25 cellular contexts compared by ENCODE assay signal in the genomic region with DNA sequence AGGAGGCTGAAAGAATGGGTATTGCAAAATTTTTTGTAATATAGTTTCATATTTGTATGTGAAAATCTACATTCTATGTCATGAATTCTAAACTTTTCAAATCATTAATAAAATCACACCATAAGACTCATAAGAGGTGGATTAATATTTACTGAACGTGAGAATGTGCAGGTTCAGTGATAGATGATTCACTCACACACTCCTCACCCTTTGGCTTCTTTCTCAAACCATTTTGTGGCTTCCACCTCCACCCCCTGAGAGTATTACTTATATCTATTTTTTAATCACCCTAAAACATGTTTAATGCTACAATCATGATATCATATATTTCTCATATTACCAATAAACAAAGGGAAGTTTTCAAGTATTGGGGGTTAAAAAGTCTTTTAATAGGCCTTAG.
"Had no signal": no experiment of that assay in that cellular context is flagged by ENCODE, and none has a peak within 500 bp of the region (broad histone marks: within the 10 kb centered on the region; RNA-seq: fewer than 3 reads in every experiment).

No MANE protein-coding gene starts in this region.

- H3K36me3 ChIP-seq: stomach, suprapubic skin, thoracic aorta, thyroid gland, tibial artery, tibial nerve, transverse colon, upper lobe of left lung, upper lobe of right lung, vagina had no signal

- ATAC-seq: stimulated activated effector memory CD8-positive, alpha-beta T cell treated with anti-CD3 and anti-CD28 coated beads, Interleukin-12 subunit alpha, Interleukin-12 subunit beta, amount 100 ng/mL, for 72 hours; stimulated activated memory B cell treated with anti-CD40 and anti-IgM and Interleukin-4, amounts not matched to agents 10 μg/mL and 1 μg/mL and 100 μg/mL, for 72 hours; stimulated activated naive B cell treated with anti-CD40 and anti-IgM and Interleukin-4, amounts not matched to agents 10 μg/mL and 1 μg/mL and 100 μg/mL, for 72 hours; stimulated activated naive CD8-positive, alpha-beta T cell treated with anti-CD3 and anti-CD28 coated beads, Interleukin-15, amount 100 ng/mL, for 72 hours; stimulated activated naive CD8-positive, alpha-beta T cell treated with anti-CD3 and anti-CD28 coated beads, Interleukin-15, Interleukin-2, amounts not matched to agents 100 U/mL and 50 U/mL, for 24 hours; upper lobe of right lung had no signal

- H3K4me1 ChIP-seq: stomach, suprapubic skin, testis, thyroid gland, tibial artery, tibial nerve, transverse colon, upper lobe of left lung, upper lobe of right lung, vagina had no signal

- DNase-seq: stimulated activated CD4-positive, alpha-beta T cell treated with anti-CD3 and anti-CD28 coated beads, Interleukin-2, amount 100 ng/mL, for 48 hours; stimulated activated CD4-positive, alpha-beta T cell treated with anti-CD3 and anti-CD28 coated beads, Interleukin-4, amount 100 ng/mL, for 1 hour; stimulated activated CD4-positive, alpha-beta T cell treated with anti-CD3 and anti-CD28 coated beads, Interleukin-4, amount 100 ng/mL, for 24 hours; stimulated activated CD4-positive, alpha-beta T cell treated with anti-CD3 and anti-CD28 coated beads, Interleukin-4, amount 100 ng/mL, for 4 hours; stimulated activated CD8-positive, alpha-beta memory T cell treated with anti-CD3 and anti-CD28 coated beads, Interleukin-4, amount 100 ng/mL, for 48 hours; stimulated activated naive B cell treated with anti-CD40 and anti-IgM and Interleukin-4, amounts not matched to agents 10 μg/mL and 1 μg/mL and 100 μg/mL, for 72 hours; stimulated activated naive CD4-positive, alpha-beta T cell; stimulated activated naive CD4-positive, alpha-beta T cell treated with Interleukin-2 at 50 U/mL for 16 hours; stimulated activated naive CD8-positive, alpha-beta T cell treated with anti-CD3 and anti-CD28 coated beads, Interleukin-15, amount 100 ng/mL, for 72 hours; stimulated activated naive CD8-positive, alpha-beta T cell treated with anti-CD3 and anti-CD28 coated beads, Interleukin-15, Interleukin-2, amounts not matched to agents 100 U/mL and 50 U/mL, for 24 hours; stomach; substantia nigra; testis; thyroid gland; tibial artery; transverse colon; trophoblast cell; upper lobe of left lung; upper lobe of right lung had no signal

- H3K9me3 ChIP-seq: testis, thoracic aorta, thyroid gland, tibial artery, transverse colon, upper lobe of left lung, upper lobe of right lung, vagina had no signal

- H3K27ac ChIP-seq: stomach, suprapubic skin, testis, thoracic aorta, thyroid gland, tibial artery, tibial nerve, transverse colon, upper lobe of left lung, upper lobe of right lung, vagina had no signal

- H3K27me3 ChIP-seq: stomach, suprapubic skin, testis, thyroid gland, tibial artery, tibial nerve, transverse colon, upper lobe of left lung, upper lobe of right lung, vagina had no signal

- H3K4me3 ChIP-seq: stomach, suprapubic skin, testis, thoracic aorta, thyroid gland, tibial artery, tibial nerve, transverse colon, upper lobe of left lung, upper lobe of right lung, vagina had no signal
